In the genomic region with DNA sequence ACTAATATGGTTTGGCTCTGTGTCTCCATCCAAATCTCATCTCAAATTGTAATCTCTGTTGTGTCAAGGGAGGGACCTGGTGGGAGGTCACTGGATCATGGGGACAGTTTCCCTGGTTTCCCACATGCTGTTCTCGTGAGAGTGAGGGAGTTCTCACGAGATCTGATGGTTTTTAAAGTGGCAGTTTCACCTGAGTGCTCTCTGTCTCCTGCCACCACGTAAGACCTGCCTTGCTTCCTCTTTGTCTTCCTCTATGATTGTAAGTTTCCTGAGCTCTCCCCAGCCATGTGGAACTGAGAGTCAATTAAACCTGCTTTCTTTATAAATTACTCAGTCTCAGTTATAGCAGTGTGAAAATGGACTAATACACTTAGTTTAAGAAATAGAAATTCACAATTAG, we compare ENCODE assay signal across 11 cellular contexts.
A peak's percentile ranks its signal among the peaks of the same experiment; 100 is the strongest.
DNase-seq lines count a peak whose midpoint lies in the region; ATAC-seq and TF ChIP-seq lines count a peak whose summit lies in the region.
"Had no signal": no experiment of that assay in that cellular context is flagged by ENCODE, and none has a peak within 500 bp of the region (broad histone marks: within the 10 kb centered on the region; RNA-seq: fewer than 3 reads in every experiment).

No MANE protein-coding gene starts in this region.

- no peak overlapping the region for H3K4me2 ChIP-seq in Loucy (ENCODE audit: low read depth, low read length, poor library complexity, severe bottlenecking)

- no peaks in the 10 kb centered on the region for H3K9me3 Mint-ChIP-seq in stimulated activated naive CD8-positive, alpha-beta T cell treated with anti-CD3 and anti-CD28 coated beads, Interleukin-15, amount 100 ng/mL, for 72 hours
- H3K9me3 Mint-ChIP-seq in type B pancreatic cell, result no peaks in the 10 kb centered on the region
- H3K9me3 Mint-ChIP-seq: activated naive CD4-positive, alpha-beta T cell treated with anti-CD3 and anti-CD28 coated beads, Interleukin-2, amount 50 U/mL, for 24 hours; WTC11 had no signal

- H3K4me3 ChIP-seq in Loucy (ENCODE audit: low read length, poor library complexity, severe bottlenecking) (no peak overlapping the region), MG63 (no peak overlapping the region)

- H2AFZ ChIP-seq in Loucy (ENCODE audit: low read length), result peak overlapping the region; percentile 65

- no peaks in the 10 kb centered on the region for H3K9me3 ChIP-seq in Loucy (ENCODE audit: insufficient read depth, low read depth, low read length)
- H3K9me3 ChIP-seq in MG63, result no peaks in the 10 kb centered on the region

- no peak overlapping the region for H3K27ac Mint-ChIP-seq in stimulated activated naive CD8-positive, alpha-beta T cell treated with anti-CD3 and anti-CD28 coated beads, Interleukin-15, amount 100 ng/mL, for 72 hours
- no peak overlapping the region for H3K27ac Mint-ChIP-seq in type B pancreatic cell
- H3K27ac Mint-ChIP-seq: activated naive CD4-positive, alpha-beta T cell treated with anti-CD3 and anti-CD28 coated beads, Interleukin-2, amount 50 U/mL, for 24 hours; WTC11 had no signal

- DNase-seq in stimulated activated naive CD8-positive, alpha-beta T cell treated with anti-CD3 and anti-CD28 coated beads, Interleukin-15, Interleukin-2, amounts not matched to agents 100 U/mL and 50 U/mL, for 24 hours, result no peak
- DNase-seq in stimulated activated naive CD8-positive, alpha-beta T cell treated with anti-CD3 and anti-CD28 coated beads, Interleukin-15, amount 100 ng/mL, for 72 hours, result no peak
- DNase-seq in type B pancreatic cell (ENCODE audit: extremely low spot score, unreplicated experiment), result no peak
- no peak for DNase-seq in cortex of kidney (lab: John Stamatoyannopoulos, UW)
- no peak for DNase-seq in stimulated activated CD4-positive, alpha-beta T cell treated with anti-CD3 and anti-CD28 coated beads, Interleukin-2, amount 100 ng/mL, for 48 hours
- DNase-seq in MG63, result no peak
- DNase-seq: IMR-90 had no signal

- ATAC-seq in stimulated activated naive CD8-positive, alpha-beta T cell treated with anti-CD3 and anti-CD28 coated beads, Interleukin-15, Interleukin-2, amounts not matched to agents 100 U/mL and 50 U/mL, for 24 hours, result peak; percentile 32
- no peak for ATAC-seq in stimulated activated naive CD8-positive, alpha-beta T cell treated with anti-CD3 and anti-CD28 coated beads, Interleukin-15, amount 100 ng/mL, for 72 hours
- ATAC-seq in HG02798 (IDR thresholded peaks at IDR 0.05; ENCODE audit: poor library complexity, unreplicated experiment), result peak; percentile 62
- ATAC-seq: WTC11 had no signal

- H3K4me1 Mint-ChIP-seq in stimulated activated naive CD8-positive, alpha-beta T cell treated with anti-CD3 and anti-CD28 coated beads, Interleukin-15, amount 100 ng/mL, for 72 hours, result peaks cover 7% of the 10 kb centered on the region
- peaks cover 5% of the 10 kb centered on the region for H3K4me1 Mint-ChIP-seq in type B pancreatic cell (ENCODE audit: unreplicated experiment)
- H3K4me1 Mint-ChIP-seq: activated naive CD4-positive, alpha-beta T cell treated with anti-CD3 and anti-CD28 coated beads, Interleukin-2, amount 50 U/mL, for 24 hours; WTC11 had no signal

- H3K9ac ChIP-seq in Loucy (ENCODE audit: low read depth, low read length, poor library complexity, severe bottlenecking), result no peak overlapping the region

- H3K36me3 Mint-ChIP-seq in type B pancreatic cell, result no peaks in the 10 kb centered on the region
- H3K36me3 Mint-ChIP-seq: activated naive CD4-positive, alpha-beta T cell treated with anti-CD3 and anti-CD28 coated beads, Interleukin-2, amount 50 U/mL, for 24 hours; WTC11 had no signal

- H3K27me3 Mint-ChIP-seq in stimulated activated naive CD8-positive, alpha-beta T cell treated with anti-CD3 and anti-CD28 coated beads, Interleukin-15, amount 100 ng/mL, for 72 hours, result peaks cover 11% of the 10 kb centered on the region
- H3K27me3 Mint-ChIP-seq in type B pancreatic cell, result peaks cover 3% of the 10 kb centered on the region
- H3K27me3 Mint-ChIP-seq: activated naive CD4-positive, alpha-beta T cell treated with anti-CD3 and anti-CD28 coated beads, Interleukin-2, amount 50 U/mL, for 24 hours had no signal

- no peaks in the 10 kb centered on the region for H3K79me2 ChIP-seq in Loucy (ENCODE audit: insufficient read depth, low read length)

- no peaks in the 10 kb centered on the region for H3K4me1 ChIP-seq in Loucy (ENCODE audit: insufficient read depth, low read length, poor library complexity, severe bottlenecking)

- H3K9me2 ChIP-seq in Loucy (replicated peaks; ENCODE audit: low read depth, low read length), result no peaks in the 10 kb centered on the region

- H3K4me3 Mint-ChIP-seq in stimulated activated naive CD8-positive, alpha-beta T cell treated with anti-CD3 and anti-CD28 coated beads, Interleukin-15, amount 100 ng/mL, for 72 hours, result no peak overlapping the region
- no peak overlapping the region for H3K4me3 Mint-ChIP-seq in type B pancreatic cell
- H3K4me3 Mint-ChIP-seq: activated naive CD4-positive, alpha-beta T cell treated with anti-CD3 and anti-CD28 coated beads, Interleukin-2, amount 50 U/mL, for 24 hours; WTC11 had no signal

- TF ChIP-seq CTCF in Loucy (conservative IDR thresholded peaks at IDR 0.05; ENCODE audit: low read length) (no peak), type B pancreatic cell (conservative IDR thresholded peaks at IDR 0.05) (no peak)

- H3K27me3 ChIP-seq in Loucy (ENCODE audit: insufficient read depth, low read length, poor library complexity, severe bottlenecking), result no peaks in the 10 kb centered on the region
- peaks cover 5% of the 10 kb centered on the region; the same call in 1 of the 2 replicates for H3K27me3 ChIP-seq in MG63

- no peaks in the 10 kb centered on the region for H3K36me3 ChIP-seq in Loucy (ENCODE audit: insufficient read depth, low read length)
- H3K36me3 ChIP-seq in MG63, result no peaks in the 10 kb centered on the region

- H4K20me1 ChIP-seq in Loucy (ENCODE audit: insufficient read depth, low read length, poor library complexity, severe bottlenecking), result no peaks in the 10 kb centered on the region

- no peaks in the 10 kb centered on the region for H3F3A ChIP-seq in Loucy (ENCODE audit: low read depth)
